ENCODE assay signal across 4 cellular contexts in genomic region chr7:72963056-72963455, GRCh38. TPM values are rescaled to one million over a fixed set of nuclear protein-coding genes. Genes with fewer than 3 reads are reported as not detected.
"Had no signal": no experiment of that assay in that cellular context is flagged by ENCODE, and none has a peak within 500 bp of the region (broad histone marks: within the 10 kb centered on the region; RNA-seq: fewer than 3 reads in every experiment).

No MANE protein-coding gene starts in this region.

RNA-seq across cellular contexts. Expression of gene TRIM74, which starts 6.2 kb away (rescaled TPM):
- total RNA-seq: left ventricle myocardium inferior, myocyte had no signal
- polyA plus RNA-seq: immature natural killer cell, keratinocyte had no signal
